In genomic region chr9:114906922-114907571, GRCh38 we compare ENCODE assay signal across 8 cellular contexts. TPM values are rescaled to one million over a fixed set of nuclear protein-coding genes. Genes with fewer than 3 reads are reported as not detected.
DNase-seq lines count a peak whose midpoint lies in the region; ATAC-seq, FAIRE-seq and TF ChIP-seq lines count a peak whose summit lies in the region.

No MANE protein-coding gene starts in this region.

- no peaks in the 10 kb centered on the region for H3K9me3 Mint-ChIP-seq in astrocyte (ENCODE audit: unreplicated experiment)

- H3K36me3 ChIP-seq in astrocyte (ENCODE audit: insufficient read depth, low read length) (no peaks in the 10 kb centered on the region), left lung (peaks cover 0 to 4% of the 10 kb centered on the region in 2 donors)

- H3K4me1 ChIP-seq in astrocyte (ENCODE audit: insufficient read depth, low read length) (peaks cover 24% of the 10 kb centered on the region), left lung (peaks cover 10 to 47% of the 10 kb centered on the region in 2 donors)

- no peak overlapping the region for H2AFZ ChIP-seq in astrocyte (ENCODE audit: low read depth, low read length)

- ATAC-seq in left lung (peak; percentile 49), HG03571 (IDR thresholded peaks at IDR 0.05; ENCODE audit: unreplicated experiment) (no peak), GM19395 (IDR thresholded peaks at IDR 0.05; ENCODE audit: unreplicated experiment) (no peak)

- H3K27ac Mint-ChIP-seq in astrocyte (ENCODE audit: unreplicated experiment): peak overlapping the region; percentile 22

- H3K9ac ChIP-seq in astrocyte (ENCODE audit: low read length): no peak overlapping the region

- no peaks in the 10 kb centered on the region for H3K36me3 Mint-ChIP-seq in astrocyte (ENCODE audit: low read depth, unreplicated experiment)

- DNase-seq in NCI-H524 (lab: John Stamatoyannopoulos, UW) (peak; percentile 39 to 65), astrocyte (ENCODE audit: low read depth) (peak; percentile 19), left lung (no peak), frontal cortex (ENCODE audit: low spot score in 2 of 2) (no peak)

- peak; percentile 82 for TF ChIP-seq CTCF in C4-2B (conservative IDR thresholded peaks at IDR 0.05)
- TF ChIP-seq CTCF in GM12875 (IDR thresholded peaks at IDR 0.05; ENCODE audit: borderline replicate concordance, insufficient read depth, low read depth, low read length): peak; percentile 40; the same call in 1 of the 2 replicates
- TF ChIP-seq CTCF in astrocyte (IDR thresholded peaks at IDR 0.05; ENCODE audit: insufficient read depth, low read depth, low read length): peak; percentile 70
- peak; percentile 56 to 61 for TF ChIP-seq CTCF in left lung (IDR thresholded peaks at IDR 0.05)

- no peaks in the 10 kb centered on the region for H4K20me1 ChIP-seq in astrocyte (ENCODE audit: insufficient read depth, low read length)

- H3K27me3 ChIP-seq in astrocyte (ENCODE audit: insufficient read depth, low read length): no peaks in the 10 kb centered on the region
- H3K27me3 ChIP-seq in left lung: no peaks in the 10 kb centered on the region

- H3K9me3 ChIP-seq in astrocyte (ENCODE audit: insufficient read depth, low read depth, low read length): no peaks in the 10 kb centered on the region
- H3K9me3 ChIP-seq in left lung: no peaks in the 10 kb centered on the region

- H3K27ac ChIP-seq in C4-2B (peak overlapping the region; percentile 79), astrocyte (ENCODE audit: low read depth, low read length) (no peak overlapping the region), left lung (no peak overlapping the region)

- H3K4me3 ChIP-seq in GM12875 (ENCODE audit: low read depth, low read length) (no peak overlapping the region), astrocyte (ENCODE audit: insufficient read depth, low read depth, low read length) (no peak overlapping the region), left lung (no peak overlapping the region)

- H3K79me2 ChIP-seq in astrocyte (ENCODE audit: insufficient read depth, low read length): no peaks in the 10 kb centered on the region

- H3K4me1 Mint-ChIP-seq in astrocyte (ENCODE audit: low read depth, unreplicated experiment): peaks cover 31% of the 10 kb centered on the region

- no peak overlapping the region for H3K4me3 Mint-ChIP-seq in astrocyte (ENCODE audit: unreplicated experiment)

- no peak for FAIRE-seq in astrocyte (lab: Jason Lieb, UNC)
- no peak for FAIRE-seq in frontal cortex (lab: Jason Lieb, UNC)

- no peaks in the 10 kb centered on the region for H3K27me3 Mint-ChIP-seq in astrocyte (ENCODE audit: low read depth, unreplicated experiment)

- no peak overlapping the region for H3K4me2 ChIP-seq in astrocyte (ENCODE audit: low read length)

- intact Hi-C loops in left lung (cut with DNase I): loop anchor here in 1 of 2 donors (5.0 kb wide), 1 partner anchor 170 kb away; no protein-coding TSS in a partner anchor

RNA-seq across cellular contexts. Expression of gene TNFSF8, which starts 23.3 kb away (rescaled TPM):
- not detected in 2 replicates for total RNA-seq in astrocyte
- 1 to 10 TPM; 2.1 to 4.8 TPM for total RNA-seq in left lung
- total RNA-seq in frontal cortex: under 0.01 TPM

Comparison
In these comparisons a context has a peak if more than half of its experiments do, and no peak if none do; other contexts are left out.
1. DNase-seq: peak in NCI-H524 (2 of 2) and astrocyte (single experiment); none in left lung (0 of 2) and frontal cortex (0 of 2).
2. Peak in every context shown above with its lines, with median percentiles within 50 percentile points of each other: CTCF ChIP-seq.